In genomic region chr1:167083871-167084270, GRCh38 we compare ENCODE assay signal across 16 cellular contexts. TPM values are rescaled to one million over a fixed set of nuclear protein-coding genes. Genes with fewer than 3 reads are reported as not detected.
DNase-seq lines count a peak whose midpoint lies in the region; TF ChIP-seq lines count a peak whose summit lies in the region.
"Had no signal": no experiment of that assay in that cellular context is flagged by ENCODE, and none has a peak within 500 bp of the region (broad histone marks: within the 10 kb centered on the region; RNA-seq: fewer than 3 reads in every experiment).

No MANE protein-coding gene starts in this region.

- H3K27ac ChIP-seq in left ventricle myocardium inferior (replicated peaks) (peak overlapping the region; percentile 32), Peyer's patch (peak overlapping the region in 3 of 4 donors; percentile 82 to 96 (median 95)), hepatocyte (peak overlapping the region; percentile 93), transverse colon (peak overlapping the region; percentile 85 to 95 (median 90))
- H3K27ac ChIP-seq: BLaER1 treated with 17β-estradiol and CSF1 and Interleukin-3, amounts not matched to agents 10 nM and 100 nM; HL-60 had no signal

- H3K4me3 Mint-ChIP-seq in nephron progenitor cell = no peak overlapping the region
- H3K4me3 Mint-ChIP-seq: CD4-positive, CD25-positive, alpha-beta regulatory T cell; HFFc6 had no signal

- H3K36me3 Mint-ChIP-seq in nephron progenitor cell (ENCODE audit: low read depth) = no peaks in the 10 kb centered on the region

- no peak overlapping the region for H3K4me2 ChIP-seq in hepatocyte
- H3K4me2 ChIP-seq: BLaER1 treated with 17β-estradiol and CSF1 and Interleukin-3, amounts not matched to agents 10 nM and 100 nM had no signal

- CTCF ChIA-PET in GM10248 (lab: Yijun Ruan, JAX) = interaction anchor here (1.4 to 3.4 kb wide), 3 partner anchors 10 to 450 kb away, joined by 4 to 9 read pairs (median 7); partner anchors contain the start of gene STYXL2

- H3K4me1 Mint-ChIP-seq in nephron progenitor cell = no peaks in the 10 kb centered on the region

- H2AFZ ChIP-seq in hepatocyte = no peak overlapping the region

- peaks cover 9% of the 10 kb centered on the region for H3K27me3 Mint-ChIP-seq in nephron progenitor cell (ENCODE audit: low read depth, poor library complexity)

- WGBS in hepatocyte (ENCODE audit: low lambda C conversion rate, missing lambda C conversion rate) = 93% methylated on average over 3 of the region's 3 CpGs
- 89% methylated on average over 3 of the region's 3 CpGs; no CpG with 5 or more reads in 1 of the 2 donors for WGBS in transverse colon (ENCODE audit: low coverage in 1 of 2), 2 donors

- H3K9me2 ChIP-seq in hepatocyte (replicated peaks; ENCODE audit: insufficient read depth) = no peaks in the 10 kb centered on the region

- intact Hi-C loops in left ventricle myocardium inferior (cut with micrococcal nuclease) = no loop called here
- intact Hi-C loops in cardiac septum (cut with DNase I) = no loop called here
- intact Hi-C loops in transverse colon (cut with DNase I; ENCODE audit: low total_unique reads) = no loop called here

- H3K9me3 ChIP-seq in left ventricle myocardium inferior (replicated peaks) (no peaks in the 10 kb centered on the region), Peyer's patch (no peaks in the 10 kb centered on the region), hepatocyte (ENCODE audit: low read depth) (no peaks in the 10 kb centered on the region), transverse colon (no peaks in the 10 kb centered on the region)
- H3K9me3 ChIP-seq: BLaER1 treated with 17β-estradiol and CSF1 and Interleukin-3, amounts not matched to agents 10 nM and 100 nM had no signal

- DNase-seq in left ventricle myocardium inferior (no peak), cardiac septum (ENCODE audit: low spot score) (no peak), Peyer's patch (no peak), hepatocyte (ENCODE audit: low spot score) (no peak), transverse colon (no peak), GM10248 (ENCODE audit: extremely low spot score) (no peak), nephron progenitor cell (no peak)
- DNase-seq: ACHN; CD4-positive, CD25-positive, alpha-beta regulatory T cell; GF-D8; HCEC 1CT; HFFc6 had no signal

- H3K27me3 ChIP-seq in left ventricle myocardium inferior (ENCODE audit: low read depth) (peaks cover 23% of the 10 kb centered on the region), Peyer's patch (no peaks in the 10 kb centered on the region), hepatocyte (no peaks in the 10 kb centered on the region), transverse colon (no peaks in the 10 kb centered on the region)
- H3K27me3 ChIP-seq: BLaER1 treated with 17β-estradiol and CSF1 and Interleukin-3, amounts not matched to agents 10 nM and 100 nM had no signal

- in situ Hi-C loops in transverse colon (cut with MboI; ENCODE audit: low pct_ligation_motif_present in 1 of 4, low pct_unique_long_range_greater_than_20kb in 1 of 4, low sequenced_read_pairs in 3 of 4) = no loop called here

- no peaks in the 10 kb centered on the region for H3K36me3 ChIP-seq in left ventricle myocardium inferior
- H3K36me3 ChIP-seq in Peyer's patch = no peaks in the 10 kb centered on the region
- H3K36me3 ChIP-seq in hepatocyte (replicated peaks; ENCODE audit: insufficient read depth, low read depth) = no peaks in the 10 kb centered on the region
- no peaks in the 10 kb centered on the region for H3K36me3 ChIP-seq in transverse colon
- H3K36me3 ChIP-seq: BLaER1 treated with 17β-estradiol and CSF1 and Interleukin-3, amounts not matched to agents 10 nM and 100 nM had no signal

- TF ChIP-seq CTCF in left ventricle myocardium inferior (IDR thresholded peaks at IDR 0.05; ENCODE audit: borderline replicate concordance) = no peak
- no peak for TF ChIP-seq CTCF in Peyer's patch (IDR thresholded peaks at IDR 0.05)
- no peak for TF ChIP-seq CTCF in hepatocyte (IDR thresholded peaks at IDR 0.05; ENCODE audit: poor library complexity)
- no peak for TF ChIP-seq CTCF in transverse colon (IDR thresholded peaks at IDR 0.05)
- no peak for TF ChIP-seq CTCF in GM10248 (IDR thresholded peaks at IDR 0.05; ENCODE audit: control extremely low read depth, extremely low read depth, low read depth, missing control alignments)
- no peak for TF ChIP-seq CTCF in nephron progenitor cell (IDR thresholded peaks at IDR 0.05)

- no peaks in the 10 kb centered on the region for H4K20me1 ChIP-seq in hepatocyte (ENCODE audit: insufficient read depth, poor library complexity, severe bottlenecking)
- H4K20me1 ChIP-seq: BLaER1 treated with 17β-estradiol and CSF1 and Interleukin-3, amounts not matched to agents 10 nM and 100 nM had no signal

- H3K4me1 ChIP-seq in left ventricle myocardium inferior (peaks cover 32% of the 10 kb centered on the region), Peyer's patch (peaks cover 0 to 47% (median 1%) of the 10 kb centered on the region in 4 donors), hepatocyte (ENCODE audit: insufficient read depth) (peaks cover 13% of the 10 kb centered on the region), transverse colon (peaks cover 6 to 69% (median 55%) of the 10 kb centered on the region in 4 donors)

- H3K4me3 ChIP-seq in left ventricle myocardium inferior = no peak overlapping the region
- H3K4me3 ChIP-seq in Peyer's patch = peak overlapping the region in 1 of 4 donors; percentile 11
- no peak overlapping the region for H3K4me3 ChIP-seq in hepatocyte
- no peak overlapping the region for H3K4me3 ChIP-seq in transverse colon
- H3K4me3 ChIP-seq: BLaER1 treated with 17β-estradiol and CSF1 and Interleukin-3, amounts not matched to agents 10 nM and 100 nM had no signal

- TF ChIP-seq POLR2A in Peyer's patch (IDR thresholded peaks at IDR 0.05) (no peak), transverse colon (IDR thresholded peaks at IDR 0.05) (no peak)

- POLR2A ChIA-PET in GM10248 (lab: Yijun Ruan, JAX) = no interaction called here

- H3K9me3 Mint-ChIP-seq in nephron progenitor cell = no peaks in the 10 kb centered on the region
- H3K9me3 Mint-ChIP-seq: HFFc6 had no signal

- H3K79me2 ChIP-seq in hepatocyte = no peaks in the 10 kb centered on the region

- no peak for TF ChIP-seq EP300 in transverse colon (IDR thresholded peaks at IDR 0.05; ENCODE audit: low read depth)

- H3K27ac Mint-ChIP-seq in nephron progenitor cell = no peak overlapping the region
- H3K27ac Mint-ChIP-seq: CD4-positive, CD25-positive, alpha-beta regulatory T cell; HFFc6 had no signal

RNA-seq across cellular contexts. Expression of gene GPA33, which starts 6.3 kb away (rescaled TPM):
- 0.91 TPM for total RNA-seq in left ventricle myocardium inferior
- 2.7 TPM for total RNA-seq in cardiac septum
- total RNA-seq in Peyer's patch = 100 to 1,000 TPM in 3 of 4 donors, 10 to 100 TPM in 1; 15.7 to 397 (median 317) TPM
- 5.8 and 7.2 TPM in 2 replicates for total RNA-seq in hepatocyte
- 1.5 and 3.9 TPM in 2 replicates for polyA plus RNA-seq in hepatocyte
- 100 to 1,000 TPM in 3 of 4 donors, 10 to 100 TPM in 1; 87.4 to 568 (median 509) TPM for total RNA-seq in transverse colon
- total RNA-seq: A172, H4, HFFc6 had no signal

RNA-seq across cellular contexts. Expression of gene STYXL2, which starts 10.0 kb away (rescaled TPM):
- total RNA-seq in left ventricle myocardium inferior (177 TPM), cardiac septum (462 TPM), Peyer's patch (not detected), hepatocyte (0.07 and 0.20 TPM in 2 replicates), transverse colon (under 1 TPM in 2 of 4 donors, not detected in 2; 0.16 to 0.41 TPM)
- polyA plus RNA-seq in hepatocyte = 0.40 and 0.58 TPM in 2 replicates
- total RNA-seq: A172; CD4-positive, CD25-positive, alpha-beta regulatory T cell; HFFc6 had no signal
- polyA plus RNA-seq: CD4-positive, CD25-positive, alpha-beta regulatory T cell had no signal

Comparison
In these comparisons a context has a peak if more than half of its experiments do, and no peak if none do; other contexts are left out.
1. H3K27ac ChIP-seq: peak in every context shown above with its lines; median percentile 95 in Peyer's patch; 93 in hepatocyte; 90 in transverse colon; 32 in left ventricle myocardium inferior.
2. RNA of gene STYXL2, which starts 10.0 kb away (total RNA-seq): 462 TPM in cardiac septum (single experiment) and 177 TPM in left ventricle myocardium inferior (single experiment); 0.16 to 0.41 TPM in transverse colon, not detected in Peyer's patch and 0.07 to 0.20 TPM in hepatocyte; every median in the first group is over 100 times any median in the second.